8 cellular contexts compared by ENCODE assay signal in genomic region chr2:98518106-98518505, GRCh38.
A peak's percentile ranks its signal among the peaks of the same experiment; 100 is the strongest.
DNase-seq lines count a peak whose midpoint lies in the region; ATAC-seq and TF ChIP-seq lines count a peak whose summit lies in the region.

No MANE protein-coding gene starts in this region.

- no peak overlapping the region for H3K4me3 Mint-ChIP-seq in osteocyte (ENCODE audit: unreplicated experiment)

- H3K27me3 ChIP-seq in right atrium auricular region: no peaks in the 10 kb centered on the region

- H3K9me3 Mint-ChIP-seq in osteocyte (ENCODE audit: unreplicated experiment): no peaks in the 10 kb centered on the region

- no peak for DNase-seq in Right ventricle myocardium inferior (ENCODE audit: missing footprints)
- DNase-seq in right atrium auricular region (ENCODE audit: low spot score): no peak
- peak; percentile 8 for DNase-seq in activated CD4-positive, CD25-positive, alpha-beta regulatory T cell treated with anti-CD3 and anti-CD28 coated beads, Interleukin-2, amount 50 U/mL, for 16 hours (ENCODE audit: low read depth, low spot score)
- peak; percentile 45 for DNase-seq in effector CD4-positive, alpha-beta T cell
- DNase-seq in osteocyte (ENCODE audit: extremely low spot score, unreplicated experiment): no peak
- no peak for DNase-seq in NCI-H1048 (lab: John Stamatoyannopoulos, UW)

- H3K36me3 ChIP-seq in right atrium auricular region: peaks cover 6% of the 10 kb centered on the region

- no peaks in the 10 kb centered on the region for H3K36me3 Mint-ChIP-seq in osteocyte (ENCODE audit: unreplicated experiment)

- H3K9me3 ChIP-seq in right atrium auricular region: no peaks in the 10 kb centered on the region

- H3K4me1 ChIP-seq in right atrium auricular region: peaks cover 0 to 23% of the 10 kb centered on the region in 2 donors

- no peak overlapping the region for H3K27ac Mint-ChIP-seq in osteocyte (ENCODE audit: unreplicated experiment)

- ATAC-seq in Right ventricle myocardium inferior (peak; percentile 35), GM18505 (IDR thresholded peaks at IDR 0.05; ENCODE audit: unreplicated experiment) (no peak), HG03457 (IDR thresholded peaks at IDR 0.05; ENCODE audit: unreplicated experiment) (no peak)

- no peak overlapping the region for H3K27ac ChIP-seq in right atrium auricular region

- TF ChIP-seq POLR2A in GM18505 (IDR thresholded peaks at IDR 0.05; ENCODE audit: borderline replicate concordance, extremely low read depth, insufficient read depth, insufficient read length): no peak

- H3K4me1 Mint-ChIP-seq in osteocyte (ENCODE audit: unreplicated experiment): peaks cover 21% of the 10 kb centered on the region

- H3K4me3 ChIP-seq in right atrium auricular region: no peak overlapping the region

- intact Hi-C loops in Right ventricle myocardium inferior (cut with DNase I): loop anchor here (5.0 kb wide), 1 partner anchor 106 kb away; no protein-coding TSS in a partner anchor

- H3K27me3 Mint-ChIP-seq in osteocyte (ENCODE audit: unreplicated experiment): no peaks in the 10 kb centered on the region

- TF ChIP-seq CTCF in right atrium auricular region (IDR thresholded peaks at IDR 0.05) (peak in 1 of 2 donors; percentile 62), osteocyte (IDR thresholded peaks at IDR 0.05) (peak; percentile 41)

Comparison
In these comparisons a context has a peak if more than half of its experiments do, and no peak if none do; other contexts are left out.
1. DNase-seq: peak in activated CD4-positive, CD25-positive, alpha-beta regulatory T cell treated with anti-CD3 and anti-CD28 coated beads, Interleukin-2, amount 50 U/mL, for 16 hours (single experiment) and effector CD4-positive, alpha-beta T cell (single experiment); none in Right ventricle myocardium inferior (single experiment), right atrium auricular region (single experiment), osteocyte (single experiment) and NCI-H1048 (single experiment).